In the genomic region with DNA sequence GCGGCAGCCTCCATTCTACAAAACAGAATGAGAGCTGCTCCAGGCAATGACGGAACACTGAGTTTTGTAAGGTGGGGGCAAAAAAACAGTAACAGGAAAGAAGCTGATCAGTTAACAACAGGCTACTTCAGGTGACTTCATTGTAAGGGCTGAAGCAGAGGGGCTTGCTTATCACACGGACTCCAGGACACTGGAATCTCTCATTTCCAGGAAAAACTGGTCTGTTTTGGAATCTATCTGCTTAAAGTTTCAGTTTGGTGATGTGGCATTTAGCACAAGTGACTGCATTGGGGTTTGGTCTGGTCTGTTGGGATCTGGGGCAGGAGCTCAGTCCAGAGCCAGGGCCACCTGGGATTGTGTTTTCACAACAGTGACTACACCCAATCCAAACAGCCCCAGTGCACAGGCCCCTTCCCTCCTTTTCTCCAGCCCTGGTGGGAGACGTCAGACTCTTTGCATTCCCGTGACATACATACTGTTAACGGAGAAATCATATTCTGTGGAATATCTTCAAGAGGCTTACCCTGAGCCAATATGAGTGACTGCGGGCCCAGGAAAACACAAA, we compare ENCODE assay signal across 29 cellular contexts. TPM values are rescaled to one million over a fixed set of nuclear protein-coding genes. Genes with fewer than 3 reads are reported as not detected.
DNase-seq lines count a peak whose midpoint lies in the region; ATAC-seq, FAIRE-seq and TF ChIP-seq lines count a peak whose summit lies in the region.
"Had no signal": no experiment of that assay in that cellular context is flagged by ENCODE, and none has a peak within 500 bp of the region (broad histone marks: within the 10 kb centered on the region; RNA-seq: fewer than 3 reads in every experiment).

No MANE protein-coding gene starts in this region.

- POLR2A ChIA-PET in K562 (lab: Yijun Ruan, JAX): interaction anchor here (0.9 to 1.0 kb wide), 2 partner anchors 28 to 248 kb away, joined by 4 to 5 read pairs; no protein-coding TSS in a partner anchor

- no peak for TF ChIP-seq RAD21 in K562 (CRISPR knock-in tag; conservative IDR thresholded peaks at IDR 0.05 in 1 of 2, IDR thresholded peaks at IDR 0.05 in 1 of 2)

- H3K4me2 ChIP-seq in K562 (ENCODE audit: insufficient read depth, low read length) (0 out of 2 replicates have a peak overlapping the region, but pooled peaks have one; percentile 24), Karpas-422 (ENCODE audit: low read depth, low read length, poor library complexity, severe bottlenecking) (no peak overlapping the region)
- H3K4me2 ChIP-seq: A549; BLaER1 treated with 17β-estradiol and CSF1 and Interleukin-3, amounts not matched to agents 10 nM and 100 nM had no signal

- peak overlapping the region; percentile 28; the same call in 1 of the 2 replicates for H2AFZ ChIP-seq in K562 (ENCODE audit: low read depth, low read length)
- no peak overlapping the region for H2AFZ ChIP-seq in Karpas-422 (ENCODE audit: low read length)

- CTCF ChIA-PET in K562 (lab: Yijun Ruan, JAX; ENCODE audit: low intra/inter-chr PET ratio): no interaction called here

- H3K4me3 Mint-ChIP-seq in osteocyte (ENCODE audit: unreplicated experiment): no peak overlapping the region
- H3K4me3 Mint-ChIP-seq: CD14-positive monocyte; CD4-positive, alpha-beta T cell; CD8-positive, alpha-beta memory T cell; HFFc6 had no signal

- H3K27me3 ChIP-seq in K562 (ENCODE audit: control insufficient read depth in 2 of 2, insufficient read depth in 2 of 2, low read length in 2 of 2): peaks cover 0 to 25% of the 10 kb centered on the region in 2 experiments; a peak in 2 of 5 replicates
- no peaks in the 10 kb centered on the region for H3K27me3 ChIP-seq in Karpas-422 (ENCODE audit: low read length)
- H3K27me3 ChIP-seq: BE2C; BLaER1 treated with 17β-estradiol and CSF1 and Interleukin-3, amounts not matched to agents 10 nM and 100 nM had no signal

- TF ChIP-seq CTCF in K562 (IDR thresholded peaks at IDR 0.05 in 2 of 3, conservative IDR thresholded peaks at IDR 0.05 in 1 of 3; ENCODE audit: insufficient read depth in 2 of 3, low read depth in 1 of 3, low read length in 3 of 3) (no peak), kidney (IDR thresholded peaks at IDR 0.05; ENCODE audit: borderline replicate concordance, extremely low read depth, insufficient read depth) (no peak), osteocyte (IDR thresholded peaks at IDR 0.05) (no peak)

- 6% methylated on average over 7 of the region's 7 CpGs for WGBS in K562 (ENCODE audit: insufficient coverage, low coverage, missing lambda C conversion rate)

- no peak overlapping the region for H3K4me3 ChIP-seq in K562
- no peak overlapping the region for H3K4me3 ChIP-seq in kidney (ENCODE audit: low read length in 2 of 2)
- no peak overlapping the region for H3K4me3 ChIP-seq in Karpas-422 (ENCODE audit: low read length)
- H3K4me3 ChIP-seq: A549; BLaER1 treated with 17β-estradiol and CSF1 and Interleukin-3, amounts not matched to agents 10 nM and 100 nM; HAP-1 had no signal

- H3K4me1 Mint-ChIP-seq in osteocyte (ENCODE audit: unreplicated experiment): no peaks in the 10 kb centered on the region
- H3K4me1 Mint-ChIP-seq: CD14-positive monocyte; CD8-positive, alpha-beta memory T cell had no signal

- H3K27ac Mint-ChIP-seq in osteocyte (ENCODE audit: unreplicated experiment): no peak overlapping the region
- H3K27ac Mint-ChIP-seq: CD14-positive monocyte; CD4-positive, alpha-beta T cell; CD8-positive, alpha-beta memory T cell; HFFc6 had no signal

- no peaks in the 10 kb centered on the region for H3K36me3 Mint-ChIP-seq in osteocyte (ENCODE audit: unreplicated experiment)
- H3K36me3 Mint-ChIP-seq: CD14-positive monocyte; CD8-positive, alpha-beta memory T cell had no signal

- ATAC-seq in K562: peak; percentile 51

- TF ChIP-seq EP300 in K562 (IDR thresholded peaks at IDR 0.05; ENCODE audit: low read length): peak; percentile 67

- no peaks in the 10 kb centered on the region for H3K27me3 Mint-ChIP-seq in osteocyte (ENCODE audit: unreplicated experiment)

- TF ChIP-seq POLR2A in K562 (conservative IDR thresholded peaks at IDR 0.05): no peak

- no peaks in the 10 kb centered on the region for H3K9me1 ChIP-seq in K562 (ENCODE audit: control insufficient read depth, insufficient read depth, low read length)

- H3K27ac ChIP-seq in K562 (ENCODE audit: extremely low read depth, low read depth, low read length) (no peak overlapping the region), kidney (ENCODE audit: low read depth in 2 of 2, low read length in 2 of 2) (no peak overlapping the region), Karpas-422 (ENCODE audit: low read length) (no peak overlapping the region)
- H3K27ac ChIP-seq: A549; BLaER1 treated with 17β-estradiol and CSF1 and Interleukin-3, amounts not matched to agents 10 nM and 100 nM had no signal

- no TSS peak for BruUV-seq in K562 (replicated peaks; lab: Mats Ljungman, UMichigan)

- FAIRE-seq in K562 (lab: Jason Lieb, UNC) (peak; percentile 73), kidney (lab: Jason Lieb, UNC) (no peak)
- FAIRE-seq: A549, D721Med, GM12891, GM18507, GM19239, H54 had no signal

- no peaks in the 10 kb centered on the region for H3K9me2 ChIP-seq in Karpas-422 (replicated peaks; ENCODE audit: insufficient read depth, low read length)

- peak; percentile 44 for DNase-seq in ELF-1 (ENCODE audit: low read depth, low spot score)
- DNase-seq in K562 (ENCODE audit: extremely low read depth in 1 of 4, low spot score in 3 of 4): peak in 2 of 4 experiments; percentile 34 to 37
- DNase-seq in kidney: peak; percentile 19
- peak; percentile 46 for DNase-seq in osteocyte (ENCODE audit: extremely low spot score, unreplicated experiment)
- no peak for DNase-seq in retina
- DNase-seq in NCI-H774 (lab: John Stamatoyannopoulos, UW): no peak
- no peak for DNase-seq in Karpas-422
- DNase-seq: 8988T; ACHN; AML-193; BE2C; CD4-positive, alpha-beta T cell; CD8-positive, alpha-beta memory T cell; DMS 273 treated with DMSO at 0.1 percent for 48 hours; DMS79; EL; GF-D8; GOT3; HFFc6 had no signal

- H3K79me2 ChIP-seq in K562 (ENCODE audit: control insufficient read depth, insufficient read depth, low read length): no peaks in the 10 kb centered on the region
- no peaks in the 10 kb centered on the region for H3K79me2 ChIP-seq in Karpas-422 (ENCODE audit: low read length)

- in situ Hi-C loops in K562 (cut with MboI): no loop called here

- no peaks in the 10 kb centered on the region for H3K36me3 ChIP-seq in K562 (ENCODE audit: control insufficient read depth, insufficient read depth, low read length)
- H3K36me3 ChIP-seq in kidney (ENCODE audit: control insufficient read depth in 1 of 2, insufficient read depth in 2 of 2, low read length in 2 of 2): no peaks in the 10 kb centered on the region
- H3K36me3 ChIP-seq in Karpas-422 (ENCODE audit: insufficient read depth, low read length): no peaks in the 10 kb centered on the region
- H3K36me3 ChIP-seq: BE2C; BLaER1 treated with 17β-estradiol and CSF1 and Interleukin-3, amounts not matched to agents 10 nM and 100 nM; HAP-1 had no signal

- H3K9me3 ChIP-seq in K562 (replicated peaks; ENCODE audit: control insufficient read depth, insufficient read depth, low read depth, low read length) (no peaks in the 10 kb centered on the region), kidney (ENCODE audit: control insufficient read depth in 1 of 2, low read length in 2 of 2) (peaks cover 0 to 2% of the 10 kb centered on the region in 2 donors), Karpas-422 (ENCODE audit: low read length) (no peaks in the 10 kb centered on the region)
- H3K9me3 ChIP-seq: A549, BE2C, HAP-1 had no signal

- intact Hi-C loops in K562 (cut with micrococcal nuclease): no loop called here
- intact Hi-C loops in kidney (cut with DNase I): no loop called here

- H3K4me1 ChIP-seq in K562 (replicated peaks in 1 of 2; ENCODE audit: control insufficient read depth in 2 of 2, insufficient read depth in 2 of 2, low read length in 2 of 2) (peaks cover 5 to 6% of the 10 kb centered on the region in 2 experiments; a peak in 3 of 5 replicates), kidney (ENCODE audit: control insufficient read depth in 1 of 2, insufficient read depth in 1 of 2, low read depth in 1 of 2, low read length in 2 of 2) (no peaks in the 10 kb centered on the region), Karpas-422 (ENCODE audit: low read length) (no peaks in the 10 kb centered on the region)
- H3K4me1 ChIP-seq: A549; BE2C; BLaER1 treated with 17β-estradiol and CSF1 and Interleukin-3, amounts not matched to agents 10 nM and 100 nM; HAP-1 had no signal

- peak overlapping the region in 1 of 2 experiments; percentile 64; a peak in 1 of 4 replicates for H3K9ac ChIP-seq in K562 (ENCODE audit: insufficient read depth in 1 of 2, low read depth in 2 of 2, low read length in 2 of 2)
- no peak overlapping the region for H3K9ac ChIP-seq in kidney (ENCODE audit: low read length in 2 of 2)
- H3K9ac ChIP-seq in Karpas-422 (ENCODE audit: low read length): no peak overlapping the region
- H3K9ac ChIP-seq: BLaER1 treated with 17β-estradiol and CSF1 and Interleukin-3, amounts not matched to agents 10 nM and 100 nM had no signal

- H3K9me3 Mint-ChIP-seq in osteocyte (ENCODE audit: unreplicated experiment): peaks cover 10% of the 10 kb centered on the region

- H4K20me1 ChIP-seq in K562 (replicated peaks; ENCODE audit: control insufficient read depth, insufficient read depth, low read length): peaks cover 10% of the 10 kb centered on the region; the same call in 1 of the 2 replicates
- H4K20me1 ChIP-seq in Karpas-422 (ENCODE audit: insufficient read depth, low read depth, low read length): no peaks in the 10 kb centered on the region

RNA-seq across cellular contexts. Expression of gene AMER3, which starts 14.1 kb away (rescaled TPM):
- not detected in 2 replicates for total RNA-seq in K562 (2011; cell fraction: chromatin; rRNA removed; ENCODE audit: low replicate concordance)
- total RNA-seq in K562 (2011; cell fraction: nucleolus; rRNA removed): not detected in 2 replicates
- not detected in 2 replicates for total RNA-seq in K562 (2011; cell fraction: nucleoplasm; rRNA removed)
- not detected in 2 replicates for total RNA-seq in K562 (2014; rRNA removed)
- not detected in 2 replicates for total RNA-seq in K562 (2014; rRNA removed; fragmentation: Illumina TruSeq; extraction: Trizol)
- not detected in 2 replicates for total RNA-seq in K562 (2015; rRNA removed; fragmentation: Illumina TruSeq; extraction: Trizol)
- total RNA-seq in K562 (2021): not detected in 2 replicates
- not detected in 2 replicates for polyA plus RNA-seq in K562 (2011; rRNA removed)
- polyA plus RNA-seq in K562 (2011; cell fraction: cytosol; rRNA removed): not detected in 2 replicates
- polyA plus RNA-seq in K562 (2011; cell fraction: nucleus; rRNA removed): not detected in 2 replicates
- not detected in 2 replicates for polyA plus RNA-seq in K562 (2012)
- not detected in 2 replicates for polyA plus RNA-seq in K562 (2014; fragmentation: Illumina TruSeq; extraction: Trizol)
- polyA plus RNA-seq in K562 (2014; fragmentation: Nextera tagmentation; extraction: Ambion mirVana): not detected
- not detected in 2 replicates for polyA plus RNA-seq in K562 (2014; rRNA removed)
- polyA minus RNA-seq in K562 (2011; rRNA and poly(A)+ RNA removed): not detected in 2 replicates
- polyA minus RNA-seq in K562 (2011; cell fraction: cytosol; rRNA and poly(A)+ RNA removed): not detected in 2 replicates
- not detected in 2 replicates for polyA minus RNA-seq in K562 (2011; cell fraction: nucleus; rRNA and poly(A)+ RNA removed)
- not detected for total RNA-seq in kidney
- not detected for polyA plus RNA-seq in kidney (ENCODE audit: insufficient read depth, low read depth, low replicate concordance)
- not detected in 2 replicates for total RNA-seq in osteocyte
- total RNA-seq in Karpas-422 (2014; rRNA removed; shearing (Covaris generic); ENCODE audit: low replicate concordance): not detected in 2 replicates
- total RNA-seq: CD4-positive, alpha-beta T cell; CD8-positive, alpha-beta memory T cell; G401; HFFc6 had no signal
- polyA plus RNA-seq: A549; CD14-positive monocyte; CD8-positive, alpha-beta memory T cell had no signal

RNA-seq across cellular contexts. Expression of gene GPR148, which starts 40.6 kb away (rescaled TPM):
- not detected in 2 replicates for total RNA-seq in K562 (2011; cell fraction: chromatin; rRNA removed; ENCODE audit: low replicate concordance)
- not detected in 2 replicates for total RNA-seq in K562 (2011; cell fraction: nucleolus; rRNA removed)
- not detected in 2 replicates for total RNA-seq in K562 (2011; cell fraction: nucleoplasm; rRNA removed)
- total RNA-seq in K562 (2014; rRNA removed): not detected in 2 replicates
- total RNA-seq in K562 (2014; rRNA removed; fragmentation: Illumina TruSeq; extraction: Trizol): not detected in 2 replicates
- not detected in 2 replicates for total RNA-seq in K562 (2015; rRNA removed; fragmentation: Illumina TruSeq; extraction: Trizol)
- not detected in 2 replicates for total RNA-seq in K562 (2021)
- polyA plus RNA-seq in K562 (2011; rRNA removed): not detected in 2 replicates
- not detected in 2 replicates for polyA plus RNA-seq in K562 (2011; cell fraction: cytosol; rRNA removed)
- not detected in 2 replicates for polyA plus RNA-seq in K562 (2011; cell fraction: nucleus; rRNA removed)
- polyA plus RNA-seq in K562 (2012): not detected in 2 replicates
- polyA plus RNA-seq in K562 (2014; fragmentation: Illumina TruSeq; extraction: Trizol): not detected in 2 replicates
- polyA plus RNA-seq in K562 (2014; fragmentation: Nextera tagmentation; extraction: Ambion mirVana): not detected
- not detected in 2 replicates for polyA plus RNA-seq in K562 (2014; rRNA removed)
- polyA minus RNA-seq in K562 (2011; rRNA and poly(A)+ RNA removed): not detected in 2 replicates
- polyA minus RNA-seq in K562 (2011; cell fraction: cytosol; rRNA and poly(A)+ RNA removed): not detected in 2 replicates
- polyA minus RNA-seq in K562 (2011; cell fraction: nucleus; rRNA and poly(A)+ RNA removed): not detected in 2 replicates
- total RNA-seq in kidney: not detected
- not detected for polyA plus RNA-seq in kidney (ENCODE audit: insufficient read depth, low read depth, low replicate concordance)
- total RNA-seq in osteocyte: not detected in 2 replicates
- not detected in 2 replicates for total RNA-seq in Karpas-422 (2014; rRNA removed; shearing (Covaris generic); ENCODE audit: low replicate concordance)
- total RNA-seq: CD4-positive, alpha-beta T cell; CD8-positive, alpha-beta memory T cell; G401; HFFc6 had no signal
- polyA plus RNA-seq: A549; CD14-positive monocyte; CD8-positive, alpha-beta memory T cell had no signal

Comparison
In these comparisons a context has a peak if more than half of its experiments do, and no peak if none do; other contexts are left out.
1. DNase-seq: peak in ELF-1 (single experiment), kidney (single experiment) and osteocyte (single experiment); none in retina (single experiment), NCI-H774 (single experiment) and Karpas-422 (single experiment).